Comparison of ENCODE assay signal across 13 cellular contexts in genomic region chr11:100918551-100919500, GRCh38.
DNase-seq lines count a peak whose midpoint lies in the region; ATAC-seq and TF ChIP-seq lines count a peak whose summit lies in the region.
"Had no signal": no experiment of that assay in that cellular context is flagged by ENCODE, and none has a peak within 500 bp of the region (broad histone marks: within the 10 kb centered on the region; RNA-seq: fewer than 3 reads in every experiment).

No MANE protein-coding gene starts in this region.

- H3K79me2 ChIP-seq in H9 (ENCODE audit: insufficient read depth, low read length) = no peaks in the 10 kb centered on the region

- no peak overlapping the region for H2BK12ac ChIP-seq in H9 (ENCODE audit: insufficient read length, low read depth, low read length)

- H3K9me3 Mint-ChIP-seq in H9 = no peaks in the 10 kb centered on the region
- no peaks in the 10 kb centered on the region for H3K9me3 Mint-ChIP-seq in WTC11
- no peaks in the 10 kb centered on the region for H3K9me3 Mint-ChIP-seq in stimulated activated naive B cell treated with anti-CD40 and anti-IgM and Interleukin-4, amounts not matched to agents 10 μg/mL and 1 μg/mL and 100 μg/mL, for 72 hours
- no peaks in the 10 kb centered on the region for H3K9me3 Mint-ChIP-seq in activated CD4-positive, alpha-beta T cell treated with anti-CD3 and anti-CD28 coated beads for 36 hours (ENCODE audit: low read depth)
- H3K9me3 Mint-ChIP-seq: activated CD4-positive, alpha-beta T cell treated with anti-CD3 and anti-CD28 coated beads, Interleukin-2, amount 10 ng/mL, durations not matched to agents 7 days and 5 days; activated naive CD8-positive, alpha-beta T cell treated with anti-CD3 and anti-CD28 coated beads, Interleukin-2, amount 10 ng/mL, durations not matched to agents 7 days and 5 days; naive B cell had no signal

- H2BK120ac ChIP-seq in H9 (ENCODE audit: low read depth, low read length, poor library complexity, severe bottlenecking) = no peak overlapping the region

- no peaks in the 10 kb centered on the region for H3K23me2 ChIP-seq in H9 (ENCODE audit: insufficient read length, low read depth, low read length, poor library complexity, severe bottlenecking)

- no peak overlapping the region for H4K91ac ChIP-seq in H9 (ENCODE audit: insufficient read length, low read depth, low read length)

- no peak overlapping the region for H2AFZ ChIP-seq in H9 (ENCODE audit: low read length)

- H3K18ac ChIP-seq in H9 (ENCODE audit: insufficient read length, low read depth, low read length) = no peak overlapping the region

- WGBS in H9 (ENCODE audit: extremely low coverage, insufficient read length, low lambda C conversion rate) = no CpG with 5 or more reads among the region's 6 CpGs

- H3K23ac ChIP-seq in H9 (ENCODE audit: insufficient read length, low read depth, low read length) = no peak overlapping the region

- no peak overlapping the region for H2BK20ac ChIP-seq in H9 (ENCODE audit: low read depth, low read length, poor library complexity, severe bottlenecking)

- H3K4me1 ChIP-seq in H9 (ENCODE audit: insufficient read depth, low read length) = no peaks in the 10 kb centered on the region; the same call in 1 of the 2 replicates
- H3K4me1 ChIP-seq: spleen had no signal

- ATAC-seq in WTC11 (no peak; the same call in 1 of the 2 replicates), GM21576 (IDR thresholded peaks at IDR 0.05; ENCODE audit: unreplicated experiment) (no peak)
- no peak for ATAC-seq in stimulated activated naive B cell treated with anti-CD40 and anti-IgM and Interleukin-4, amounts not matched to agents 10 μg/mL and 1 μg/mL and 100 μg/mL, for 72 hours (replicated peaks)
- ATAC-seq in activated CD4-positive, alpha-beta T cell treated with anti-CD3 and anti-CD28 coated beads for 36 hours = no peak
- ATAC-seq: HCT116 had no signal

- intact Hi-C loops in activated CD4-positive, alpha-beta T cell treated with anti-CD3 and anti-CD28 coated beads for 36 hours (cut with DNase I, micrococcal nuclease) = no loop called here

- no peak for TF ChIP-seq CTCF in H9 (conservative IDR thresholded peaks at IDR 0.05)
- no peak for TF ChIP-seq CTCF in WTC11 (IDR thresholded peaks at IDR 0.05)

- no peak overlapping the region for H2AK5ac ChIP-seq in H9 (ENCODE audit: insufficient read length, low read length)

- no peak overlapping the region for H3T11ph ChIP-seq in H9 (ENCODE audit: low read length)

- H3K27ac Mint-ChIP-seq in H9 = peak overlapping the region in 2 of 3 experiments; percentile 31 to 70; a peak in 1 of 7 replicates
- peak overlapping the region; percentile 44; the same call in 1 of the 2 replicates for H3K27ac Mint-ChIP-seq in WTC11
- H3K27ac Mint-ChIP-seq in stimulated activated naive B cell treated with anti-CD40 and anti-IgM and Interleukin-4, amounts not matched to agents 10 μg/mL and 1 μg/mL and 100 μg/mL, for 72 hours = no peak overlapping the region
- H3K27ac Mint-ChIP-seq in activated CD4-positive, alpha-beta T cell treated with anti-CD3 and anti-CD28 coated beads for 36 hours = no peak overlapping the region
- H3K27ac Mint-ChIP-seq: activated CD4-positive, alpha-beta T cell treated with anti-CD3 and anti-CD28 coated beads, Interleukin-2, amount 10 ng/mL, durations not matched to agents 7 days and 5 days; activated naive CD8-positive, alpha-beta T cell treated with anti-CD3 and anti-CD28 coated beads, Interleukin-2, amount 10 ng/mL, durations not matched to agents 7 days and 5 days; naive B cell had no signal

- DNase-seq in H9 (no peak), NCI-H2029 treated with DMSO at 0.1 percent for 48 hours (lab: John Stamatoyannopoulos, UW) (peak; percentile 14), WTC11 (ENCODE audit: low spot score) (no peak), myocyte (ENCODE audit: low read depth) (peak; percentile 23), ACHN (no peak)
- no peak for DNase-seq in stimulated activated naive B cell treated with anti-CD40 and anti-IgM and Interleukin-4, amounts not matched to agents 10 μg/mL and 1 μg/mL and 100 μg/mL, for 72 hours
- DNase-seq in activated CD4-positive, alpha-beta T cell treated with anti-CD3 and anti-CD28 coated beads for 36 hours = no peak
- DNase-seq: activated CD4-positive, alpha-beta T cell treated with anti-CD3 and anti-CD28 coated beads, Interleukin-2, amount 10 ng/mL, durations not matched to agents 7 days and 5 days; activated naive CD8-positive, alpha-beta T cell treated with anti-CD3 and anti-CD28 coated beads, Interleukin-2, amount 10 ng/mL, durations not matched to agents 7 days and 5 days; naive B cell; spleen had no signal

- no peak overlapping the region for H3K27ac ChIP-seq in H9 (ENCODE audit: insufficient read length, low read depth, low read length)
- H3K27ac ChIP-seq: spleen had no signal

- in situ Hi-C loops in ACHN (cut with HindIII; ENCODE audit: low pct_ligation_motif_present, low pct_unique_long_range_greater_than_20kb, low sequenced_read_pairs) = no loop called here

- peaks cover 16 to 25% of the 10 kb centered on the region in 2 experiments for H3K4me1 Mint-ChIP-seq in H9
- peaks cover 18% of the 10 kb centered on the region for H3K4me1 Mint-ChIP-seq in WTC11
- no peaks in the 10 kb centered on the region for H3K4me1 Mint-ChIP-seq in stimulated activated naive B cell treated with anti-CD40 and anti-IgM and Interleukin-4, amounts not matched to agents 10 μg/mL and 1 μg/mL and 100 μg/mL, for 72 hours
- no peaks in the 10 kb centered on the region for H3K4me1 Mint-ChIP-seq in activated CD4-positive, alpha-beta T cell treated with anti-CD3 and anti-CD28 coated beads for 36 hours
- H3K4me1 Mint-ChIP-seq: activated CD4-positive, alpha-beta T cell treated with anti-CD3 and anti-CD28 coated beads, Interleukin-2, amount 10 ng/mL, durations not matched to agents 7 days and 5 days; activated naive CD8-positive, alpha-beta T cell treated with anti-CD3 and anti-CD28 coated beads, Interleukin-2, amount 10 ng/mL, durations not matched to agents 7 days and 5 days; naive B cell had no signal

- no peak overlapping the region for H3K56ac ChIP-seq in H9 (ENCODE audit: insufficient read length, low read depth, low read length)

- H4K5ac ChIP-seq in H9 (ENCODE audit: insufficient read length, low read depth, low read length) = no peak overlapping the region

- H3K4me3 Mint-ChIP-seq in H9 = no peak overlapping the region
- no peak overlapping the region for H3K4me3 Mint-ChIP-seq in WTC11
- H3K4me3 Mint-ChIP-seq in stimulated activated naive B cell treated with anti-CD40 and anti-IgM and Interleukin-4, amounts not matched to agents 10 μg/mL and 1 μg/mL and 100 μg/mL, for 72 hours = no peak overlapping the region
- H3K4me3 Mint-ChIP-seq in activated CD4-positive, alpha-beta T cell treated with anti-CD3 and anti-CD28 coated beads for 36 hours = no peak overlapping the region
- H3K4me3 Mint-ChIP-seq: activated CD4-positive, alpha-beta T cell treated with anti-CD3 and anti-CD28 coated beads, Interleukin-2, amount 10 ng/mL, durations not matched to agents 7 days and 5 days; activated naive CD8-positive, alpha-beta T cell treated with anti-CD3 and anti-CD28 coated beads, Interleukin-2, amount 10 ng/mL, durations not matched to agents 7 days and 5 days; naive B cell had no signal

- H3K4ac ChIP-seq in H9 (ENCODE audit: low read depth, low read length) = no peak overlapping the region

- H3K27me3 Mint-ChIP-seq in H9 (ENCODE audit: low read depth) (no peaks in the 10 kb centered on the region), WTC11 (ENCODE audit: low read depth) (no peaks in the 10 kb centered on the region)
- H3K27me3 Mint-ChIP-seq in stimulated activated naive B cell treated with anti-CD40 and anti-IgM and Interleukin-4, amounts not matched to agents 10 μg/mL and 1 μg/mL and 100 μg/mL, for 72 hours = no peaks in the 10 kb centered on the region
- H3K27me3 Mint-ChIP-seq in activated CD4-positive, alpha-beta T cell treated with anti-CD3 and anti-CD28 coated beads for 36 hours = no peaks in the 10 kb centered on the region
- H3K27me3 Mint-ChIP-seq: activated CD4-positive, alpha-beta T cell treated with anti-CD3 and anti-CD28 coated beads, Interleukin-2, amount 10 ng/mL, durations not matched to agents 7 days and 5 days; activated naive CD8-positive, alpha-beta T cell treated with anti-CD3 and anti-CD28 coated beads, Interleukin-2, amount 10 ng/mL, durations not matched to agents 7 days and 5 days; naive B cell had no signal

- CTCF ChIA-PET in WTC11 (lab: Charles Lee) = interaction anchor here (1.7 kb wide), 1 partner anchor 342 kb away, joined by 3 read pairs; no protein-coding TSS in a partner anchor
- CTCF ChIA-PET in activated CD4-positive, alpha-beta T cell treated with anti-CD3 and anti-CD28 coated beads for 36 hours (lab: Charles Lee) = no interaction called here

- POLR2A ChIA-PET in WTC11 (lab: Charles Lee) = no interaction called here
- POLR2A ChIA-PET in activated CD4-positive, alpha-beta T cell treated with anti-CD3 and anti-CD28 coated beads for 36 hours (lab: Charles Lee) = no interaction called here

- H3K9me3 ChIP-seq in H9 (ENCODE audit: control insufficient read depth, low read depth, low read length) = no peaks in the 10 kb centered on the region
- H3K9me3 ChIP-seq: spleen had no signal

- H2BK15ac ChIP-seq in H9 (ENCODE audit: low read depth, low read length) = no peak overlapping the region

- H4K8ac ChIP-seq in H9 (replicated peaks; ENCODE audit: insufficient read length, low read depth, low read length) = no peak overlapping the region

- H3K4me2 ChIP-seq in H9 (ENCODE audit: insufficient read depth, insufficient read length, low read length) = no peak overlapping the region

- no peaks in the 10 kb centered on the region for H4K20me1 ChIP-seq in H9 (ENCODE audit: control insufficient read depth, insufficient read depth, insufficient read length)

- H2BK5ac ChIP-seq in H9 (ENCODE audit: insufficient read length, low read length) = no peak overlapping the region

- no peak overlapping the region for H3K14ac ChIP-seq in H9 (ENCODE audit: insufficient read depth, low read length)

- no peak overlapping the region for H3K9ac ChIP-seq in H9 (ENCODE audit: extremely low read depth, insufficient read length, low read length)

- no peaks in the 10 kb centered on the region for H3K27me3 ChIP-seq in H9 (ENCODE audit: insufficient read depth, low read length)
- H3K27me3 ChIP-seq: spleen had no signal

- peaks cover 0 to 6% (median 0%) of the 10 kb centered on the region in 3 experiments; a peak in 3 of 7 replicates for H3K36me3 Mint-ChIP-seq in H9 (ENCODE audit: insufficient read depth in 1 of 3, low read depth in 3 of 3)
- no peaks in the 10 kb centered on the region for H3K36me3 Mint-ChIP-seq in WTC11
- peaks cover 5 to 12% of the 10 kb centered on the region in 2 donors for H3K36me3 Mint-ChIP-seq in stimulated activated naive B cell treated with anti-CD40 and anti-IgM and Interleukin-4, amounts not matched to agents 10 μg/mL and 1 μg/mL and 100 μg/mL, for 72 hours
- no peaks in the 10 kb centered on the region for H3K36me3 Mint-ChIP-seq in activated CD4-positive, alpha-beta T cell treated with anti-CD3 and anti-CD28 coated beads for 36 hours (ENCODE audit: low read depth)
- H3K36me3 Mint-ChIP-seq: activated naive CD8-positive, alpha-beta T cell treated with anti-CD3 and anti-CD28 coated beads, Interleukin-2, amount 10 ng/mL, durations not matched to agents 7 days and 5 days had no signal

- no peaks in the 10 kb centered on the region for H3K79me1 ChIP-seq in H9 (ENCODE audit: insufficient read depth, low read depth, low read length, poor library complexity, severe bottlenecking)

TF ChIP-seq in WTC11, 78 proteins besides CTCF, POLR2A, EP300 and RAD21 (continues in another document):
- no peak for TF ChIP-seq TEAD4 (CRISPR knock-in tag; IDR thresholded peaks at IDR 0.05)

Comparison
In these comparisons a context has a peak if more than half of its experiments do, and no peak if none do; other contexts are left out.
1. DNase-seq: peak in NCI-H2029 treated with DMSO at 0.1 percent for 48 hours (single experiment) and myocyte (single experiment); none in H9 (single experiment), WTC11 (single experiment), stimulated activated naive B cell treated with anti-CD40 and anti-IgM and Interleukin-4, amounts not matched to agents 10 μg/mL and 1 μg/mL and 100 μg/mL, for 72 hours (single experiment), activated CD4-positive, alpha-beta T cell treated with anti-CD3 and anti-CD28 coated beads for 36 hours (single experiment) and ACHN (single experiment).
2. H3K27ac Mint-ChIP-seq: peak in H9 (2 of 3) and WTC11 (single experiment); none in stimulated activated naive B cell treated with anti-CD40 and anti-IgM and Interleukin-4, amounts not matched to agents 10 μg/mL and 1 μg/mL and 100 μg/mL, for 72 hours (single experiment) and activated CD4-positive, alpha-beta T cell treated with anti-CD3 and anti-CD28 coated beads for 36 hours (single experiment).